ENCODE assay signal across 1 cellular context in the genomic region with DNA sequence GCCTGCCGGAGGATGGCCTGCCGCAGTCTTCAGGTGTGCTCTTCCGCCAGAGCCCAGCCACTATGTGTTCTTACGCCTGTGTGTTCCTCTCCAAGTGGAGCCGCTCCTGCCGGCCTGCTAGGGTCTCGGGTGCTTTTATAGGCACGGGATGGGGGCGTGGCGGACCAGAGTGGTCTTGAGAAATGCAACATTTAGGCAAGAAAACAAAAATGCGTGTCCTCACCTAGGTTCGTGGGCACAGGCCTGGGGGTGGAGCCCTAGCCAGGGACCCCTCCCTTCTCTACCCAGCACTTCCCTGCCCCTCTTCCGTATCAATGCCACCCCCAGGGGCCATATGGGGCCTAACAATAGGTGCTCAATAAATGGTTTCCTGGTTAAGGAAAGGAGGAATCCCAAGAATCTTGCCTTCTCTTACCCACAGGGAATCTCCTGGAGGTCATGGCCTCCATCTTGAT.
TF ChIP-seq lines count a peak whose summit lies in the region.

No MANE protein-coding gene starts in this region.

TF ChIP-seq in GM23338, 12 proteins besides CTCF, POLR2A, EP300 and RAD21 (continued from another document):
- TF ChIP-seq, protein P1, sequence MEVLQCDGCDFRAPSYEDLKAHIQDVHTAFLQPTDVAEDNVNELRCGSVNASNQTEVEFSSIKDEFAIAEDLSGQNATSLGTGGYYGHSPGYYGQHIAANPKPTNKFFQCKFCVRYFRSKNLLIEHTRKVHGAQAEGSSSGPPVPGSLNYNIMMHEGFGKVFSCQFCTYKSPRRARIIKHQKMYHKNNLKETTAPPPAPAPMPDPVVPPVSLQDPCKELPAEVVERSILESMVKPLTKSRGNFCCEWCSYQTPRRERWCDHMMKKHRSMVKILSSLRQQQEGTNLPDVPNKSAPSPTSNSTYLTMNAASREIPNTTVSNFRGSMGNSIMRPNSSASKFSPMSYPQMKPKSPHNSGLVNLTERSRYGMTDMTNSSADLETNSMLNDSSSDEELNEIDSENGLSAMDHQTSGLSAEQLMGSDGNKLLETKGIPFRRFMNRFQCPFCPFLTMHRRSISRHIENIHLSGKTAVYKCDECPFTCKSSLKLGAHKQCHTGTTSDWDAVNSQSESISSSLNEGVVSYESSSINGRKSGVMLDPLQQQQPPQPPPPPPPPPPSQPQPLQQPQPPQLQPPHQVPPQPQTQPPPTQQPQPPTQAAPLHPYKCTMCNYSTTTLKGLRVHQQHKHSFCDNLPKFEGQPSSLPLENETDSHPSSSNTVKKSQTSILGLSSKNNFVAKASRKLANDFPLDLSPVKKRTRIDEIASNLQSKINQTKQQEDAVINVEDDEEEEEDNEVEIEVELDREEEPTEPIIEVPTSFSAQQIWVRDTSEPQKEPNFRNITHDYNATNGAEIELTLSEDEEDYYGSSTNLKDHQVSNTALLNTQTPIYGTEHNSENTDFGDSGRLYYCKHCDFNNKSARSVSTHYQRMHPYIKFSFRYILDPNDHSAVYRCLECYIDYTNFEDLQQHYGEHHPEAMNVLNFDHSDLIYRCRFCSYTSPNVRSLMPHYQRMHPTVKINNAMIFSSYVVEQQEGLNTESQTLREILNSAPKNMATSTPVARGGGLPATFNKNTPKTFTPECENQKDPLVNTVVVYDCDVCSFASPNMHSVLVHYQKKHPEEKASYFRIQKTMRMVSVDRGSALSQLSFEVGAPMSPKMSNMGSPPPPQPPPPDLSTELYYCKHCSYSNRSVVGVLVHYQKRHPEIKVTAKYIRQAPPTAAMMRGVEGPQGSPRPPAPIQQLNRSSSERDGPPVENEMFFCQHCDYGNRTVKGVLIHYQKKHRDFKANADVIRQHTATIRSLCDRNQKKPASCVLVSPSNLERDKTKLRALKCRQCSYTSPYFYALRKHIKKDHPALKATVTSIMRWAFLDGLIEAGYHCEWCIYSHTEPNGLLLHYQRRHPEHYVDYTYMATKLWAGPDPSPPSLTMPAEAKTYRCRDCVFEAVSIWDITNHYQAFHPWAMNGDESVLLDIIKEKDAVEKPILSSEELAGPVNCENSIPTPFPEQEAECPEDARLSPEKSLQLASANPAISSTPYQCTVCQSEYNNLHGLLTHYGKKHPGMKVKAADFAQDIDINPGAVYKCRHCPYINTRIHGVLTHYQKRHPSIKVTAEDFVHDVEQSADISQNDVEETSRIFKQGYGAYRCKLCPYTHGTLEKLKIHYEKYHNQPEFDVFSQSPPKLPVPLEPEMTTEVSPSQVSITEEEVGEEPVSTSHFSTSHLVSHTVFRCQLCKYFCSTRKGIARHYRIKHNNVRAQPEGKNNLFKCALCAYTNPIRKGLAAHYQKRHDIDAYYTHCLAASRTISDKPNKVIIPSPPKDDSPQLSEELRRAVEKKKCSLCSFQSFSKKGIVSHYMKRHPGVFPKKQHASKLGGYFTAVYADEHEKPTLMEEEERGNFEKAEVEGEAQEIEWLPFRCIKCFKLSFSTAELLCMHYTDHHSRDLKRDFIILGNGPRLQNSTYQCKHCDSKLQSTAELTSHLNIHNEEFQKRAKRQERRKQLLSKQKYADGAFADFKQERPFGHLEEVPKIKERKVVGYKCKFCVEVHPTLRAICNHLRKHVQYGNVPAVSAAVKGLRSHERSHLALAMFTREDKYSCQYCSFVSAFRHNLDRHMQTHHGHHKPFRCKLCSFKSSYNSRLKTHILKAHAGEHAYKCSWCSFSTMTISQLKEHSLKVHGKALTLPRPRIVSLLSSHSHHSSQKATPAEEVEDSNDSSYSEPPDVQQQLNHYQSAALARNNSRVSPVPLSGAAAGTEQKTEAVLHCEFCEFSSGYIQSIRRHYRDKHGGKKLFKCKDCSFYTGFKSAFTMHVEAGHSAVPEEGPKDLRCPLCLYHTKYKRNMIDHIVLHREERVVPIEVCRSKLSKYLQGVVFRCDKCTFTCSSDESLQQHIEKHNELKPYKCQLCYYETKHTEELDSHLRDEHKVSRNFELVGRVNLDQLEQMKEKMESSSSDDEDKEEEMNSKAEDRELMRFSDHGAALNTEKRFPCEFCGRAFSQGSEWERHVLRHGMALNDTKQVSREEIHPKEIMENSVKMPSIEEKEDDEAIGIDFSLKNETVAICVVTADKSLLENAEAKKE (CRISPR knock-in tag; IDR thresholded peaks at IDR 0.05): peak; percentile 42
- TF ChIP-seq NANOG (IDR thresholded peaks at IDR 0.05; ENCODE audit: borderline replicate concordance) (peak; percentile 13; the same call in 1 of the 2 replicates), POLR2AphosphoS5 (IDR thresholded peaks at IDR 0.05; ENCODE audit: low read depth) (peak; percentile 64)
